Comparison of ENCODE assay signal across 11 cellular contexts in the genomic region with DNA sequence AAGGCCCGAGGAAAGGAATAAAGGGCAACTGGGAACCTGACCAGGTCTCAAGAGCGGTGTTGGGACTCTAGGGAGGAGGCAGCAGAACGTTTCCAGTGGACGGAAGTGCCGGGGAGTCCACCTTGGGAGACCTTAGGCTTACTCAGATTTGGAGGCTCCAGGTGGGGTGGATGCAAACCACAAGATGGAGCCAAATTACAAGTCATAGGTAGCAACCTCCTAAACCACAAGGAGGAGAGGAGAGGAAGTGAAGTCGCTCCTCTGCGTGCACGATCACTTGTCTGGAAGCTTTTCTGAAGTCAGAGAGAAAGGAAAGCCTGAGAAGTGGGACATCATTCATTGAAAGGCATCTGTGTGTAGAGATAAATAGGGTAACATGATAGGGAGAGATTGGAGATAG. TPM values are rescaled to one million over a fixed set of nuclear protein-coding genes. Genes with fewer than 3 reads are reported as not detected.
A peak's percentile ranks its signal among the peaks of the same experiment; 100 is the strongest.
DNase-seq lines count a peak whose midpoint lies in the region; ATAC-seq, FAIRE-seq and TF ChIP-seq lines count a peak whose summit lies in the region.
"Had no signal": no experiment of that assay in that cellular context is flagged by ENCODE, and none has a peak within 500 bp of the region (broad histone marks: within the 10 kb centered on the region; RNA-seq: fewer than 3 reads in every experiment).

No MANE protein-coding gene starts in this region.

- no peak overlapping the region for H3K4me3 ChIP-seq in Caco-2 (ENCODE audit: low read depth, low read length)
- H3K4me3 ChIP-seq in RWPE2 (ENCODE audit: severe bottlenecking): no peak overlapping the region
- H3K4me3 ChIP-seq in keratinocyte (ENCODE audit: control insufficient read depth in 2 of 3, extremely low read depth in 1 of 3, insufficient read depth in 2 of 3, low read depth in 1 of 3, low read length in 3 of 3): no peak overlapping the region
- no peak overlapping the region for H3K4me3 ChIP-seq in tibial nerve
- no peak overlapping the region for H3K4me3 ChIP-seq in MG63

- H3K36me3 ChIP-seq in Caco-2 (ENCODE audit: control insufficient read depth, insufficient read depth, low read length) (no peaks in the 10 kb centered on the region), RWPE2 (ENCODE audit: low read depth) (no peaks in the 10 kb centered on the region), keratinocyte (ENCODE audit: control insufficient read depth in 2 of 2, extremely low read depth in 1 of 2, insufficient read depth in 2 of 2, low read length in 2 of 2) (no peaks in the 10 kb centered on the region), tibial nerve (no peaks in the 10 kb centered on the region), MG63 (no peaks in the 10 kb centered on the region)

- H3K36me3 Mint-ChIP-seq in Caco-2 (ENCODE audit: insufficient read depth, unreplicated experiment): no peaks in the 10 kb centered on the region

- H3K27ac Mint-ChIP-seq in Caco-2 (ENCODE audit: unreplicated experiment): no peak overlapping the region
- H3K27ac Mint-ChIP-seq: activated T-helper 1 cell treated with anti-CD3 and anti-CD28 coated beads, Interleukin-12 subunit alpha, Interleukin-12 subunit beta, Interleukin-2, Interleukin-4 antibody, amounts not matched to agents 30 ng/mL and 10 ng/mL and 1 ng/mL, durations not matched to agents 14 hours and 24 hours and 36 hours had no signal

- H3K9me3 ChIP-seq in Caco-2 (no peaks in the 10 kb centered on the region), RWPE2 (ENCODE audit: severe bottlenecking) (no peaks in the 10 kb centered on the region), keratinocyte (ENCODE audit: control insufficient read depth, low read depth, low read length) (no peaks in the 10 kb centered on the region), tibial nerve (no peaks in the 10 kb centered on the region), MG63 (no peaks in the 10 kb centered on the region)

- no peak overlapping the region for H3K4me3 Mint-ChIP-seq in Caco-2 (ENCODE audit: unreplicated experiment)
- H3K4me3 Mint-ChIP-seq: activated T-helper 1 cell treated with anti-CD3 and anti-CD28 coated beads, Interleukin-12 subunit alpha, Interleukin-12 subunit beta, Interleukin-2, Interleukin-4 antibody, amounts not matched to agents 30 ng/mL and 10 ng/mL and 1 ng/mL, durations not matched to agents 14 hours and 24 hours and 36 hours had no signal

- no peak overlapping the region for H3K27ac ChIP-seq in RWPE2 (ENCODE audit: poor library complexity, severe bottlenecking)
- H3K27ac ChIP-seq in keratinocyte (ENCODE audit: control insufficient read depth, insufficient read depth, low read length): no peak overlapping the region
- no peak overlapping the region for H3K27ac ChIP-seq in tibial nerve

- intact Hi-C loops in Caco-2 (cut with micrococcal nuclease; ENCODE audit: unreplicated experiment): no loop called here
- intact Hi-C loops in cardiac septum (cut with DNase I): no loop called here

- POLR2A ChIA-PET in Caco-2 (lab: Charles Lee): no interaction called here

- peaks cover 28% of the 10 kb centered on the region for H3K27me3 Mint-ChIP-seq in Caco-2 (ENCODE audit: insufficient read depth, unreplicated experiment)

- ATAC-seq in RWPE2 (ENCODE audit: low read depth) (peak; percentile 53; the same call in 2 of the 3 replicates), omental fat pad (ENCODE audit: low FRiP score) (no peak)

- no peaks in the 10 kb centered on the region for H3K4me1 ChIP-seq in Caco-2
- H3K4me1 ChIP-seq in RWPE2 (ENCODE audit: insufficient read depth, poor library complexity, severe bottlenecking): no peaks in the 10 kb centered on the region
- no peaks in the 10 kb centered on the region for H3K4me1 ChIP-seq in keratinocyte (ENCODE audit: control insufficient read depth, extremely low read depth, insufficient read depth, low read length)
- H3K4me1 ChIP-seq in tibial nerve: no peaks in the 10 kb centered on the region

- H3K9me3 Mint-ChIP-seq in Caco-2 (ENCODE audit: unreplicated experiment): no peaks in the 10 kb centered on the region
- H3K9me3 Mint-ChIP-seq: activated T-helper 1 cell treated with anti-CD3 and anti-CD28 coated beads, Interleukin-12 subunit alpha, Interleukin-12 subunit beta, Interleukin-2, Interleukin-4 antibody, amounts not matched to agents 30 ng/mL and 10 ng/mL and 1 ng/mL, durations not matched to agents 14 hours and 24 hours and 36 hours had no signal

- DNase-seq in Caco-2: peak in 1 of 2 experiments; percentile 48
- peak; percentile 32 for DNase-seq in GM18507 (ENCODE audit: extremely low spot score, insufficient read length, low read depth)
- no peak for DNase-seq in RWPE2 (ENCODE audit: low spot score)
- no peak for DNase-seq in keratinocyte (ENCODE audit: low read depth, low spot score)
- DNase-seq in tibial nerve (ENCODE audit: low spot score in 2 of 2): no peak
- DNase-seq in MG63: no peak
- no peak for DNase-seq in cardiac septum (ENCODE audit: low spot score)
- DNase-seq in omental fat pad (ENCODE audit: low spot score): no peak
- DNase-seq: NCI-H1417 treated with DMSO at 0.1 percent for 48 hours had no signal

- TF ChIP-seq POLR2A in tibial nerve (IDR thresholded peaks at IDR 0.05): no peak

- no peaks in the 10 kb centered on the region for H3K4me1 Mint-ChIP-seq in Caco-2 (ENCODE audit: low read depth, unreplicated experiment)

- no peak overlapping the region for H3K4me2 ChIP-seq in keratinocyte (ENCODE audit: control insufficient read depth, extremely low read depth, insufficient read depth, low read depth, low read length)

- dilution Hi-C loops in keratinocyte (cut with MboI; ENCODE audit: extremely low pct_ligation_motif_present, low sequenced_read_pairs): no loop called here

- H3K79me2 ChIP-seq in keratinocyte (ENCODE audit: control insufficient read depth, insufficient read depth, low read length): no peaks in the 10 kb centered on the region

- H3K9ac ChIP-seq in keratinocyte (ENCODE audit: control insufficient read depth, extremely low read depth, insufficient read depth, low read length): no peak overlapping the region

- FAIRE-seq in GM18507 (lab: Jason Lieb, UNC) (peak; percentile 84), keratinocyte (lab: Jason Lieb, UNC) (no peak)

- TF ChIP-seq CTCF in Caco-2 (IDR thresholded peaks at IDR 0.05; ENCODE audit: insufficient read depth in 1 of 2, low read depth in 1 of 2, low read length in 1 of 2, severe bottlenecking in 1 of 2, unreplicated experiment in 1 of 2) (peak; percentile 28 to 56), RWPE2 (IDR thresholded peaks at IDR 0.05; ENCODE audit: poor library complexity, severe bottlenecking) (peak; percentile 19), keratinocyte (optimal IDR thresholded peaks at IDR 0.05 in 1 of 3, IDR thresholded peaks at IDR 0.05 in 1 of 3, conservative IDR thresholded peaks at IDR 0.05 in 1 of 3; ENCODE audit: extremely low read depth in 1 of 3, insufficient read depth in 2 of 3, low read length in 3 of 3) (peak; percentile 45 to 60 (median 58)), tibial nerve (IDR thresholded peaks at IDR 0.05) (peak in 1 of 5 experiments; percentile 6), omental fat pad (IDR thresholded peaks at IDR 0.05) (no peak)

- BruUV-seq in Caco-2 (replicated peaks; lab: Mats Ljungman, UMichigan): no TSS peak

- WGBS in tibial nerve, 2 donors: 45 to 50% methylated on average over 8 of the region's 8 CpGs

- no peak for TF ChIP-seq EP300 in tibial nerve (IDR thresholded peaks at IDR 0.05)

- H4K20me1 ChIP-seq in keratinocyte (ENCODE audit: control insufficient read depth, extremely low read depth, insufficient read depth, low read length): no peaks in the 10 kb centered on the region

- H3K9me1 ChIP-seq in keratinocyte (ENCODE audit: control insufficient read depth, extremely low read depth, insufficient read depth, low read length): no peaks in the 10 kb centered on the region

- H3K27me3 ChIP-seq in Caco-2 (replicated peaks; ENCODE audit: control insufficient read depth, insufficient read depth, low read length) (no peaks in the 10 kb centered on the region; the same call in 1 of the 2 replicates), RWPE2 (ENCODE audit: insufficient read depth, poor library complexity, severe bottlenecking) (peaks cover 10% of the 10 kb centered on the region), keratinocyte (ENCODE audit: control insufficient read depth, extremely low read depth, insufficient read depth, low read length) (peaks cover 3% of the 10 kb centered on the region), tibial nerve (peaks cover 0 to 11% of the 10 kb centered on the region in 2 donors), MG63 (peaks cover 23% of the 10 kb centered on the region)

- CTCF ChIA-PET in Caco-2 (lab: Charles Lee): no interaction called here

- H2AFZ ChIP-seq in keratinocyte (ENCODE audit: control insufficient read depth, low read length): no peak overlapping the region

RNA-seq across cellular contexts. Expression of a gene that starts 9.3 kb away (rescaled TPM):
- total RNA-seq in Caco-2 (2022): not detected in 2 replicates
- polyA plus RNA-seq in keratinocyte: 0.01 TPM in 1 of 3 replicates, not detected in the others
- not detected for polyA plus RNA-seq in keratinocyte (2011; ENCODE audit: low read depth)
- polyA plus RNA-seq in keratinocyte (2011; cell fraction: cytosol; rRNA removed): 0.03 TPM in 1 of 2 replicates, not detected in the other
- not detected in 2 replicates for polyA plus RNA-seq in keratinocyte (2011; cell fraction: nucleus; rRNA removed)
- polyA plus RNA-seq in keratinocyte (2012; ENCODE audit: low replicate concordance): 0.04 TPM in 1 of 2 replicates, not detected in the other
- not detected in 3 replicates for polyA minus RNA-seq in keratinocyte
- polyA minus RNA-seq in keratinocyte (2011; cell fraction: cytosol; rRNA and poly(A)+ RNA removed): not detected
- not detected in 2 replicates for polyA minus RNA-seq in keratinocyte (2011; cell fraction: nucleus; rRNA and poly(A)+ RNA removed)
- 10 to 100 TPM in 1 of 4 donors, 1 to 10 TPM in 3; 3.0 to 17.7 (median 8.4) TPM for total RNA-seq in tibial nerve
- not detected in 2 replicates for total RNA-seq in MG63 (2014; rRNA removed; shearing (Covaris generic); ENCODE audit: low replicate concordance)
- 1.6 TPM for total RNA-seq in cardiac septum
- 10 to 100 TPM in 2 of 4 donors, 1 to 10 TPM in 2; 1.0 to 20.8 (median 6.8) TPM for total RNA-seq in omental fat pad
- total RNA-seq: glomerular endothelial cell had no signal

RNA-seq across cellular contexts. Expression of a gene that starts 31.7 kb away (rescaled TPM):
- total RNA-seq in Caco-2 (2022): 199 and 200 TPM in 2 replicates
- 82.9 to 171 TPM (median 121 TPM) in 3 replicates for polyA plus RNA-seq in keratinocyte
- polyA plus RNA-seq in keratinocyte (2011; ENCODE audit: low read depth): 157 TPM
- polyA plus RNA-seq in keratinocyte (2011; cell fraction: cytosol; rRNA removed): 79.9 and 133 TPM in 2 replicates
- polyA plus RNA-seq in keratinocyte (2011; cell fraction: nucleus; rRNA removed): 260 and 305 TPM in 2 replicates
- 117 and 130 TPM in 2 replicates for polyA plus RNA-seq in keratinocyte (2012; ENCODE audit: low replicate concordance)
- 58.7 to 120 TPM (median 91.2 TPM) in 3 replicates for polyA minus RNA-seq in keratinocyte
- 31.8 TPM for polyA minus RNA-seq in keratinocyte (2011; cell fraction: cytosol; rRNA and poly(A)+ RNA removed)
- polyA minus RNA-seq in keratinocyte (2011; cell fraction: nucleus; rRNA and poly(A)+ RNA removed): 66.1 and 108 TPM in 2 replicates
- 100 to 1,000 TPM; 130 to 150 (median 136) TPM for total RNA-seq in tibial nerve
- 207 and 281 TPM in 2 replicates for total RNA-seq in MG63 (2014; rRNA removed; shearing (Covaris generic); ENCODE audit: low replicate concordance)
- total RNA-seq in cardiac septum: 88.7 TPM
- total RNA-seq in omental fat pad: 100 to 1,000 TPM; 133 to 257 (median 154) TPM

RNA-seq across cellular contexts. Expression of a gene that starts 47.2 kb away (rescaled TPM):
- total RNA-seq in Caco-2 (2022) (1.6 and 2.1 TPM in 2 replicates), tibial nerve (10 to 100 TPM; 28.8 to 85.2 (median 34.9) TPM), cardiac septum (13.7 TPM), omental fat pad (10 to 100 TPM; 27.6 to 81.7 (median 55.7) TPM)
- 1.9 to 4.5 TPM (median 2.6 TPM) in 3 replicates for polyA plus RNA-seq in keratinocyte
- polyA plus RNA-seq in keratinocyte (2011; ENCODE audit: low read depth): 0.86 TPM
- polyA plus RNA-seq in keratinocyte (2011; cell fraction: cytosol; rRNA removed): 2.0 and 2.1 TPM in 2 replicates
- 4.3 and 4.5 TPM in 2 replicates for polyA plus RNA-seq in keratinocyte (2011; cell fraction: nucleus; rRNA removed)
- 1.9 and 3.1 TPM in 2 replicates for polyA plus RNA-seq in keratinocyte (2012; ENCODE audit: low replicate concordance)
- 0.80 to 7.0 TPM (median 4.4 TPM) in 3 replicates for polyA minus RNA-seq in keratinocyte
- not detected for polyA minus RNA-seq in keratinocyte (2011; cell fraction: cytosol; rRNA and poly(A)+ RNA removed)
- 1.6 and 2.3 TPM in 2 replicates for polyA minus RNA-seq in keratinocyte (2011; cell fraction: nucleus; rRNA and poly(A)+ RNA removed)
- 16.8 and 18.9 TPM in 2 replicates for total RNA-seq in MG63 (2014; rRNA removed; shearing (Covaris generic); ENCODE audit: low replicate concordance)

RNA-seq across cellular contexts. Expression of a gene that starts 59.2 kb away (rescaled TPM):
- total RNA-seq in Caco-2 (2022) (not detected in 2 replicates), tibial nerve (10 to 100 TPM; 15.7 to 85.0 (median 25.5) TPM), cardiac septum (7.9 TPM), omental fat pad (10 to 100 TPM; 18.4 to 79.6 (median 35.0) TPM)
- polyA plus RNA-seq in keratinocyte: 0.13 TPM in 1 of 3 replicates, not detected in the others
- not detected for polyA plus RNA-seq in keratinocyte (2011; ENCODE audit: low read depth)
- not detected in 2 replicates for polyA plus RNA-seq in keratinocyte (2011; cell fraction: cytosol; rRNA removed)
- not detected in 2 replicates for polyA plus RNA-seq in keratinocyte (2011; cell fraction: nucleus; rRNA removed)
- 0.21 TPM in 1 of 2 replicates, not detected in the other for polyA plus RNA-seq in keratinocyte (2012; ENCODE audit: low replicate concordance)
- not detected in 3 replicates for polyA minus RNA-seq in keratinocyte
- not detected for polyA minus RNA-seq in keratinocyte (2011; cell fraction: cytosol; rRNA and poly(A)+ RNA removed)
- polyA minus RNA-seq in keratinocyte (2011; cell fraction: nucleus; rRNA and poly(A)+ RNA removed): not detected in 2 replicates
- total RNA-seq in MG63 (2014; rRNA removed; shearing (Covaris generic); ENCODE audit: low replicate concordance): 0.76 and 0.79 TPM in 2 replicates

Comparison
In these comparisons a context has a peak if more than half of its experiments do, and no peak if none do; other contexts are left out.
1. CTCF ChIP-seq: peak in Caco-2 (2 of 2), RWPE2 (single experiment) and keratinocyte (3 of 3); none in omental fat pad (0 of 3).